In genomic region chr12:70196732-70197361, GRCh38 we compare ENCODE assay signal across 15 cellular contexts. TPM values are rescaled to one million over a fixed set of nuclear protein-coding genes. Genes with fewer than 3 reads are reported as not detected.
DNase-seq lines count a peak whose midpoint lies in the region; ATAC-seq and TF ChIP-seq lines count a peak whose summit lies in the region.
"Had no signal": no experiment of that assay in that cellular context is flagged by ENCODE, and none has a peak within 500 bp of the region (broad histone marks: within the 10 kb centered on the region; RNA-seq: fewer than 3 reads in every experiment).

No MANE protein-coding gene starts in this region.

- no peaks in the 10 kb centered on the region for H3K27me3 ChIP-seq in GM23338 (ENCODE audit: insufficient read depth)
- no peaks in the 10 kb centered on the region for H3K27me3 ChIP-seq in gastroesophageal sphincter

- no peak overlapping the region for H3K4me2 ChIP-seq in GM23338

- no peak for TF ChIP-seq POLR2A in gastroesophageal sphincter (IDR thresholded peaks at IDR 0.05)

- 45 to 71% methylated on average over 2 of the region's 2 CpGs for WGBS in gastroesophageal sphincter (ENCODE audit: low coverage in 1 of 2), 2 donors

- H3K4me1 ChIP-seq in GM23338 (ENCODE audit: insufficient read depth) (no peaks in the 10 kb centered on the region), gastroesophageal sphincter (no peaks in the 10 kb centered on the region)

- TF ChIP-seq CTCF in GM23338 (conservative IDR thresholded peaks at IDR 0.05; ENCODE audit: low read depth in 2 of 2) (no peak), fibroblast of mammary gland (conservative IDR thresholded peaks at IDR 0.05; ENCODE audit: control insufficient read depth, insufficient read depth, low read depth, low read length) (no peak), gastroesophageal sphincter (IDR thresholded peaks at IDR 0.05) (no peak)

- H3K4me1 Mint-ChIP-seq in GM23338, result peaks cover 8% of the 10 kb centered on the region; the same call in 2 of the 3 replicates

- H3K27me3 Mint-ChIP-seq in GM23338 (ENCODE audit: insufficient read depth, low read depth, poor library complexity), result no peaks in the 10 kb centered on the region
- H3K27me3 Mint-ChIP-seq: activated T-cell treated with anti-CD3 and anti-CD28 coated beads, Interleukin-2, amount 50 U/mL, for 24 hours had no signal

- H3K9me3 ChIP-seq in gastroesophageal sphincter, result no peaks in the 10 kb centered on the region

- no peak for ATAC-seq in GM23338
- no peak for ATAC-seq in gastroesophageal sphincter
- ATAC-seq in activated CD4-positive, CD25-positive, alpha-beta regulatory T cell treated with anti-CD3 and anti-CD28 coated beads, Interleukin-2, amount 50 U/mL, for 24 hours, result no peak

- H3K9me3 Mint-ChIP-seq in GM23338, result no peaks in the 10 kb centered on the region
- H3K9me3 Mint-ChIP-seq: activated T-cell treated with anti-CD3 and anti-CD28 coated beads, Interleukin-2, amount 50 U/mL, for 24 hours; CD14-positive monocyte had no signal

- no peaks in the 10 kb centered on the region for H3K36me3 Mint-ChIP-seq in GM23338 (ENCODE audit: low read depth)
- H3K36me3 Mint-ChIP-seq: CD14-positive monocyte had no signal

- no peaks in the 10 kb centered on the region for H3K79me2 ChIP-seq in GM23338 (replicated peaks; ENCODE audit: insufficient read depth)

- H3K27ac Mint-ChIP-seq in GM23338, result peak overlapping the region; percentile 53; the same call in 1 of the 2 replicates
- H3K27ac Mint-ChIP-seq: activated T-cell treated with anti-CD3 and anti-CD28 coated beads, Interleukin-2, amount 50 U/mL, for 24 hours had no signal

- H2AFZ ChIP-seq in GM23338, result 0 out of 2 replicates have a peak overlapping the region, but pooled peaks have one; percentile 0

- H3K4me3 ChIP-seq in GM23338, result no peak overlapping the region
- H3K4me3 ChIP-seq in fibroblast of mammary gland (ENCODE audit: control insufficient read depth, low read depth, low read length), result no peak overlapping the region
- H3K4me3 ChIP-seq in gastroesophageal sphincter, result no peak overlapping the region

- no peak overlapping the region for H3K4me3 Mint-ChIP-seq in GM23338
- H3K4me3 Mint-ChIP-seq: activated T-cell treated with anti-CD3 and anti-CD28 coated beads, Interleukin-2, amount 50 U/mL, for 24 hours had no signal

- no peak overlapping the region for H3K27ac ChIP-seq in GM23338 (ENCODE audit: low read depth)
- no peak overlapping the region for H3K27ac ChIP-seq in gastroesophageal sphincter
- H3K27ac ChIP-seq: epithelial cell of prostate had no signal

- no peaks in the 10 kb centered on the region for H3F3A ChIP-seq in GM23338 (replicated peaks; ENCODE audit: low read depth)

- DNase-seq in GM23338 (ENCODE audit: low spot score) (no peak), SK-MEL-5 (ENCODE audit: low read depth, low spot score) (peak; percentile 37), fibroblast of mammary gland (ENCODE audit: low read depth) (peak; percentile 37), putamen (ENCODE audit: low spot score) (peak; percentile 23), NCI-H1417 (lab: John Stamatoyannopoulos, UW) (no peak), NCI-H748 (lab: John Stamatoyannopoulos, UW; ENCODE audit: unreplicated experiment) (no peak)
- DNase-seq: activated CD4-positive, CD25-positive, alpha-beta regulatory T cell; activated T-cell treated with anti-CD3 and anti-CD28 coated beads, Interleukin-2, amount 50 U/mL, for 24 hours; aorta; NCI-H187 treated with DMSO at 0.1 percent for 48 hours; small intestine had no signal

- H3K9me2 ChIP-seq in GM23338 (ENCODE audit: insufficient read depth), result no peaks in the 10 kb centered on the region

- in situ Hi-C loops in SK-MEL-5 (cut with HindIII; ENCODE audit: low pct_unique_long_range_greater_than_20kb, low sequenced_read_pairs), result no loop called here

- H3K36me3 ChIP-seq in GM23338 (ENCODE audit: insufficient read depth) (no peaks in the 10 kb centered on the region), gastroesophageal sphincter (no peaks in the 10 kb centered on the region)

- H4K20me1 ChIP-seq in GM23338 (replicated peaks; ENCODE audit: insufficient read depth), result no peaks in the 10 kb centered on the region

- TF ChIP-seq EP300 in gastroesophageal sphincter (IDR thresholded peaks at IDR 0.05), result no peak

TF ChIP-seq in GM23338, 12 proteins besides CTCF, POLR2A, EP300 and RAD21 (continues in another document):
- no peak for TF ChIP-seq EZH2phosphoT487 (IDR thresholded peaks at IDR 0.05; ENCODE audit: unreplicated experiment)
- no peak for TF ChIP-seq JUNB (IDR thresholded peaks at IDR 0.05; ENCODE audit: unreplicated experiment)
- no peak for TF ChIP-seq CREB1 (CRISPR knock-in tag; IDR thresholded peaks at IDR 0.05; ENCODE audit: low read depth)
- no peak for TF ChIP-seq EZH2 (IDR thresholded peaks at IDR 0.05; ENCODE audit: low read depth, unreplicated experiment)
- no peak for TF ChIP-seq ETS1 (IDR thresholded peaks at IDR 0.05)
- TF ChIP-seq POLR2AphosphoS5 (IDR thresholded peaks at IDR 0.05; ENCODE audit: low read depth), result no peak
- TF ChIP-seq REST (IDR thresholded peaks at IDR 0.05; ENCODE audit: unreplicated experiment), result no peak
- TF ChIP-seq ZNF114 (CRISPR knock-in tag; IDR thresholded peaks at IDR 0.05), result no peak

RNA-seq across cellular contexts. Expression of gene CNOT2, which starts 46.4 kb away (rescaled TPM):
- 124 and 152 TPM in 2 replicates for total RNA-seq in GM23338 (2014; rRNA removed; shearing (Covaris generic))
- 80.2 and 110 TPM in 2 replicates for polyA plus RNA-seq in GM23338 (2016; fragmentation: Nextera tagmentation; extraction: Ambion mirVana)
- total RNA-seq in SK-MEL-5 (2014; rRNA removed; shearing (Covaris generic)), result 70.4 and 84.6 TPM in 2 replicates
- polyA plus RNA-seq in SK-MEL-5 (2015; cell fraction: cytosol; rRNA removed), result 43.3 and 52.2 TPM in 2 replicates
- 263 and 274 TPM in 2 replicates for polyA plus RNA-seq in SK-MEL-5 (2015; cell fraction: nucleus; rRNA removed)
- 100 to 1,000 TPM in 2 of 4 donors, 10 to 100 TPM in 2; 71.9 to 125 (median 101) TPM for total RNA-seq in gastroesophageal sphincter

Comparison
In these comparisons a context has a peak if more than half of its experiments do, and no peak if none do; other contexts are left out.
1. DNase-seq: peak in SK-MEL-5 (single experiment), fibroblast of mammary gland (single experiment) and putamen (single experiment); none in GM23338 (single experiment), NCI-H1417 (0 of 3) and NCI-H748 (single experiment).